1 cellular context compared by ENCODE assay signal in the genomic region with DNA sequence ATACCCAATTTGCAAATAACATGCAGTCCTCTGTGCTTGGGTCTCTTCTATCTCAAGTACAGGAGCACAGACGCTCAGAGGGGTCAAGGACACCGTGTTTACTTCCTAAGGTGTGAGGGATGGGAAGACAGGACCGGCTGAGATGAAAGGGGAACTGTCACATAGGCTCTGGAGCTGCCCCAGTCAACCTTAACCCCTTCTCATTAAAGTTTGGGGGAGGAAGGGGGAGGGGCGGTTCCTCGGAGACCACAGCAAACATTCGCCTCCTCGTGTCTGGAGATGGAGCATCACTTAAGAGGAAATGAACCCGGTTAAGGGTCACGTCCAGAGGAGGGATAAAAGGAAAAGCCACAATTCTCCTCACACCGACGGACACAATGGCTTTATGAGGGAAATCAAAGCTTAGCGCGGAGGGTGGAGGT.
TF ChIP-seq lines count a peak whose summit lies in the region.

No MANE protein-coding gene starts in this region.

TF ChIP-seq in HepG2, 621 proteins besides CTCF, POLR2A, EP300 and RAD21 (continued from another document and continues in another):
- TF ChIP-seq, protein P1, sequence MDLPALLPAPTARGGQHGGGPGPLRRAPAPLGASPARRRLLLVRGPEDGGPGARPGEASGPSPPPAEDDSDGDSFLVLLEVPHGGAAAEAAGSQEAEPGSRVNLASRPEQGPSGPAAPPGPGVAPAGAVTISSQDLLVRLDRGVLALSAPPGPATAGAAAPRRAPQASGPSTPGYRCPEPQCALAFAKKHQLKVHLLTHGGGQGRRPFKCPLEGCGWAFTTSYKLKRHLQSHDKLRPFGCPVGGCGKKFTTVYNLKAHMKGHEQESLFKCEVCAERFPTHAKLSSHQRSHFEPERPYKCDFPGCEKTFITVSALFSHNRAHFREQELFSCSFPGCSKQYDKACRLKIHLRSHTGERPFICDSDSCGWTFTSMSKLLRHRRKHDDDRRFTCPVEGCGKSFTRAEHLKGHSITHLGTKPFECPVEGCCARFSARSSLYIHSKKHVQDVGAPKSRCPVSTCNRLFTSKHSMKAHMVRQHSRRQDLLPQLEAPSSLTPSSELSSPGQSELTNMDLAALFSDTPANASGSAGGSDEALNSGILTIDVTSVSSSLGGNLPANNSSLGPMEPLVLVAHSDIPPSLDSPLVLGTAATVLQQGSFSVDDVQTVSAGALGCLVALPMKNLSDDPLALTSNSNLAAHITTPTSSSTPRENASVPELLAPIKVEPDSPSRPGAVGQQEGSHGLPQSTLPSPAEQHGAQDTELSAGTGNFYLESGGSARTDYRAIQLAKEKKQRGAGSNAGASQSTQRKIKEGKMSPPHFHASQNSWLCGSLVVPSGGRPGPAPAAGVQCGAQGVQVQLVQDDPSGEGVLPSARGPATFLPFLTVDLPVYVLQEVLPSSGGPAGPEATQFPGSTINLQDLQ (CRISPR knock-in tag; IDR thresholded peaks at IDR 0.05) = no peak
- TF ChIP-seq ZNF773 (CRISPR knock-in tag; IDR thresholded peaks at IDR 0.05; ENCODE audit: borderline replicate concordance) = no peak
- TF ChIP-seq, protein P2, sequence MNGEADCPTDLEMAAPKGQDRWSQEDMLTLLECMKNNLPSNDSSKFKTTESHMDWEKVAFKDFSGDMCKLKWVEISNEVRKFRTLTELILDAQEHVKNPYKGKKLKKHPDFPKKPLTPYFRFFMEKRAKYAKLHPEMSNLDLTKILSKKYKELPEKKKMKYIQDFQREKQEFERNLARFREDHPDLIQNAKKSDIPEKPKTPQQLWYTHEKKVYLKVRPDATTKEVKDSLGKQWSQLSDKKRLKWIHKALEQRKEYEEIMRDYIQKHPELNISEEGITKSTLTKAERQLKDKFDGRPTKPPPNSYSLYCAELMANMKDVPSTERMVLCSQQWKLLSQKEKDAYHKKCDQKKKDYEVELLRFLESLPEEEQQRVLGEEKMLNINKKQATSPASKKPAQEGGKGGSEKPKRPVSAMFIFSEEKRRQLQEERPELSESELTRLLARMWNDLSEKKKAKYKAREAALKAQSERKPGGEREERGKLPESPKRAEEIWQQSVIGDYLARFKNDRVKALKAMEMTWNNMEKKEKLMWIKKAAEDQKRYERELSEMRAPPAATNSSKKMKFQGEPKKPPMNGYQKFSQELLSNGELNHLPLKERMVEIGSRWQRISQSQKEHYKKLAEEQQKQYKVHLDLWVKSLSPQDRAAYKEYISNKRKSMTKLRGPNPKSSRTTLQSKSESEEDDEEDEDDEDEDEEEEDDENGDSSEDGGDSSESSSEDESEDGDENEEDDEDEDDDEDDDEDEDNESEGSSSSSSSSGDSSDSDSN (CRISPR knock-in tag; IDR thresholded peaks at IDR 0.05) = peak; percentile 48
- no peak for TF ChIP-seq ZSCAN29 (CRISPR knock-in tag; conservative IDR thresholded peaks at IDR 0.05)
- TF ChIP-seq, protein P3, sequence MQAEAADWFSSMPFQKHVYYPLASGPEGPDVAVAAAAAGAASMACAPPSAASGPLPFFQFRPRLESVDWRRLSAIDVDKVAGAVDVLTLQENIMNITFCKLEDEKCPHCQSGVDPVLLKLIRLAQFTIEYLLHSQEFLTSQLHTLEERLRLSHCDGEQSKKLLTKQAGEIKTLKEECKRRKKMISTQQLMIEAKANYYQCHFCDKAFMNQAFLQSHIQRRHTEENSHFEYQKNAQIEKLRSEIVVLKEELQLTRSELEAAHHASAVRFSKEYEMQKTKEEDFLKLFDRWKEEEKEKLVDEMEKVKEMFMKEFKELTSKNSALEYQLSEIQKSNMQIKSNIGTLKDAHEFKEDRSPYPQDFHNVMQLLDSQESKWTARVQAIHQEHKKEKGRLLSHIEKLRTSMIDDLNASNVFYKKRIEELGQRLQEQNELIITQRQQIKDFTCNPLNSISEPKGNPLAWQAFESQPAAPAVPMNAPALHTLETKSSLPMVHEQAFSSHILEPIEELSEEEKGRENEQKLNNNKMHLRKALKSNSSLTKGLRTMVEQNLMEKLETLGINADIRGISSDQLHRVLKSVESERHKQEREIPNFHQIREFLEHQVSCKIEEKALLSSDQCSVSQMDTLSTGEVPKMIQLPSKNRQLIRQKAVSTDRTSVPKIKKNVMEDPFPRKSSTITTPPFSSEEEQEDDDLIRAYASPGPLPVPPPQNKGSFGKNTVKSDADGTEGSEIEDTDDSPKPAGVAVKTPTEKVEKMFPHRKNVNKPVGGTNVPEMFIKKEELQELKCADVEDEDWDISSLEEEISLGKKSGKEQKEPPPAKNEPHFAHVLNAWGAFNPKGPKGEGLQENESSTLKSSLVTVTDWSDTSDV (CRISPR knock-in tag; IDR thresholded peaks at IDR 0.05) = no peak
- TF ChIP-seq ZFP41 (CRISPR knock-in tag; IDR thresholded peaks at IDR 0.05; ENCODE audit: borderline replicate concordance) = no peak
- no peak for TF ChIP-seq ZNF615 (CRISPR knock-in tag; IDR thresholded peaks at IDR 0.05; ENCODE audit: borderline replicate concordance)
- no peak for TF ChIP-seq RBAK (CRISPR knock-in tag; IDR thresholded peaks at IDR 0.05)
- 0 out of 2 replicates have a peak, but pooled peaks have one; percentile 12 for TF ChIP-seq ZNF510 (CRISPR knock-in tag; IDR thresholded peaks at IDR 0.05; ENCODE audit: low read depth)
- TF ChIP-seq ZNF766 (CRISPR knock-in tag; IDR thresholded peaks at IDR 0.05; ENCODE audit: borderline replicate concordance) = no peak
- TF ChIP-seq ATF7-NPFF (CRISPR knock-in tag; IDR thresholded peaks at IDR 0.05; ENCODE audit: low read depth) = no peak
- TF ChIP-seq AKAP8 (CRISPR knock-in tag; IDR thresholded peaks at IDR 0.05) = no peak
- TF ChIP-seq, protein P4, sequence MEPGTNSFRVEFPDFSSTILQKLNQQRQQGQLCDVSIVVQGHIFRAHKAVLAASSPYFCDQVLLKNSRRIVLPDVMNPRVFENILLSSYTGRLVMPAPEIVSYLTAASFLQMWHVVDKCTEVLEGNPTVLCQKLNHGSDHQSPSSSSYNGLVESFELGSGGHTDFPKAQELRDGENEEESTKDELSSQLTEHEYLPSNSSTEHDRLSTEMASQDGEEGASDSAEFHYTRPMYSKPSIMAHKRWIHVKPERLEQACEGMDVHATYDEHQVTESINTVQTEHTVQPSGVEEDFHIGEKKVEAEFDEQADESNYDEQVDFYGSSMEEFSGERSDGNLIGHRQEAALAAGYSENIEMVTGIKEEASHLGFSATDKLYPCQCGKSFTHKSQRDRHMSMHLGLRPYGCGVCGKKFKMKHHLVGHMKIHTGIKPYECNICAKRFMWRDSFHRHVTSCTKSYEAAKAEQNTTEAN (CRISPR knock-in tag; conservative IDR thresholded peaks at IDR 0.05) = no peak
- peak; percentile 63 for TF ChIP-seq CBX1 (IDR thresholded peaks at IDR 0.05; ENCODE audit: low read depth)
- TF ChIP-seq ZBTB7B (CRISPR knock-in tag; IDR thresholded peaks at IDR 0.05) = 0 out of 2 replicates have a peak, but pooled peaks have one; percentile 34
- no peak for TF ChIP-seq MTA1 (CRISPR knock-in tag; IDR thresholded peaks at IDR 0.05; ENCODE audit: borderline replicate concordance)
- TF ChIP-seq HES4 (CRISPR knock-in tag; IDR thresholded peaks at IDR 0.05; ENCODE audit: borderline replicate concordance) = no peak
- no peak for TF ChIP-seq CBX2 (IDR thresholded peaks at IDR 0.05; ENCODE audit: low read depth, low read length)
- TF ChIP-seq CBX2 (CRISPR knock-in tag; IDR thresholded peaks at IDR 0.05; ENCODE audit: low read depth) = no peak
- TF ChIP-seq TAF15 (IDR thresholded peaks at IDR 0.05; ENCODE audit: low read depth, low read length, poor library complexity, severe bottlenecking) = no peak
- TF ChIP-seq, protein P5, sequence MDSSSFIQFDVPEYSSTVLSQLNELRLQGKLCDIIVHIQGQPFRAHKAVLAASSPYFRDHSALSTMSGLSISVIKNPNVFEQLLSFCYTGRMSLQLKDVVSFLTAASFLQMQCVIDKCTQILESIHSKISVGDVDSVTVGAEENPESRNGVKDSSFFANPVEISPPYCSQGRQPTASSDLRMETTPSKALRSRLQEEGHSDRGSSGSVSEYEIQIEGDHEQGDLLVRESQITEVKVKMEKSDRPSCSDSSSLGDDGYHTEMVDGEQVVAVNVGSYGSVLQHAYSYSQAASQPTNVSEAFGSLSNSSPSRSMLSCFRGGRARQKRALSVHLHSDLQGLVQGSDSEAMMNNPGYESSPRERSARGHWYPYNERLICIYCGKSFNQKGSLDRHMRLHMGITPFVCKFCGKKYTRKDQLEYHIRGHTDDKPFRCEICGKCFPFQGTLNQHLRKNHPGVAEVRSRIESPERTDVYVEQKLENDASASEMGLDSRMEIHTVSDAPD (CRISPR knock-in tag; IDR thresholded peaks at IDR 0.05) = no peak
- TF ChIP-seq, protein P6, sequence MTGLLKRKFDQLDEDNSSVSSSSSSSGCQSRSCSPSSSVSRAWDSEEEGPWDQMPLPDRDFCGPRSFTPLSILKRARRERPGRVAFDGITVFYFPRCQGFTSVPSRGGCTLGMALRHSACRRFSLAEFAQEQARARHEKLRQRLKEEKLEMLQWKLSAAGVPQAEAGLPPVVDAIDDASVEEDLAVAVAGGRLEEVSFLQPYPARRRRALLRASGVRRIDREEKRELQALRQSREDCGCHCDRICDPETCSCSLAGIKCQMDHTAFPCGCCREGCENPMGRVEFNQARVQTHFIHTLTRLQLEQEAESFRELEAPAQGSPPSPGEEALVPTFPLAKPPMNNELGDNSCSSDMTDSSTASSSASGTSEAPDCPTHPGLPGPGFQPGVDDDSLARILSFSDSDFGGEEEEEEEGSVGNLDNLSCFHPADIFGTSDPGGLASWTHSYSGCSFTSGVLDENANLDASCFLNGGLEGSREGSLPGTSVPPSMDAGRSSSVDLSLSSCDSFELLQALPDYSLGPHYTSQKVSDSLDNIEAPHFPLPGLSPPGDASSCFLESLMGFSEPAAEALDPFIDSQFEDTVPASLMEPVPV (CRISPR knock-in tag; IDR thresholded peaks at IDR 0.05) = no peak
- TF ChIP-seq ZMYM4 (CRISPR knock-in tag; IDR thresholded peaks at IDR 0.05) = 0 out of 2 replicates have a peak, but pooled peaks have one; percentile 17
- TF ChIP-seq RAD51 (IDR thresholded peaks at IDR 0.05; ENCODE audit: borderline replicate concordance) = no peak
- TF ChIP-seq, protein P7, sequence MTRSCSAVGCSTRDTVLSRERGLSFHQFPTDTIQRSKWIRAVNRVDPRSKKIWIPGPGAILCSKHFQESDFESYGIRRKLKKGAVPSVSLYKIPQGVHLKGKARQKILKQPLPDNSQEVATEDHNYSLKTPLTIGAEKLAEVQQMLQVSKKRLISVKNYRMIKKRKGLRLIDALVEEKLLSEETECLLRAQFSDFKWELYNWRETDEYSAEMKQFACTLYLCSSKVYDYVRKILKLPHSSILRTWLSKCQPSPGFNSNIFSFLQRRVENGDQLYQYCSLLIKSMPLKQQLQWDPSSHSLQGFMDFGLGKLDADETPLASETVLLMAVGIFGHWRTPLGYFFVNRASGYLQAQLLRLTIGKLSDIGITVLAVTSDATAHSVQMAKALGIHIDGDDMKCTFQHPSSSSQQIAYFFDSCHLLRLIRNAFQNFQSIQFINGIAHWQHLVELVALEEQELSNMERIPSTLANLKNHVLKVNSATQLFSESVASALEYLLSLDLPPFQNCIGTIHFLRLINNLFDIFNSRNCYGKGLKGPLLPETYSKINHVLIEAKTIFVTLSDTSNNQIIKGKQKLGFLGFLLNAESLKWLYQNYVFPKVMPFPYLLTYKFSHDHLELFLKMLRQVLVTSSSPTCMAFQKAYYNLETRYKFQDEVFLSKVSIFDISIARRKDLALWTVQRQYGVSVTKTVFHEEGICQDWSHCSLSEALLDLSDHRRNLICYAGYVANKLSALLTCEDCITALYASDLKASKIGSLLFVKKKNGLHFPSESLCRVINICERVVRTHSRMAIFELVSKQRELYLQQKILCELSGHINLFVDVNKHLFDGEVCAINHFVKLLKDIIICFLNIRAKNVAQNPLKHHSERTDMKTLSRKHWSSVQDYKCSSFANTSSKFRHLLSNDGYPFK (CRISPR knock-in tag; IDR thresholded peaks at IDR 0.05; ENCODE audit: borderline replicate concordance) = no peak
- no peak for TF ChIP-seq ZNF24 (IDR thresholded peaks at IDR 0.05)
- TF ChIP-seq, protein P8, sequence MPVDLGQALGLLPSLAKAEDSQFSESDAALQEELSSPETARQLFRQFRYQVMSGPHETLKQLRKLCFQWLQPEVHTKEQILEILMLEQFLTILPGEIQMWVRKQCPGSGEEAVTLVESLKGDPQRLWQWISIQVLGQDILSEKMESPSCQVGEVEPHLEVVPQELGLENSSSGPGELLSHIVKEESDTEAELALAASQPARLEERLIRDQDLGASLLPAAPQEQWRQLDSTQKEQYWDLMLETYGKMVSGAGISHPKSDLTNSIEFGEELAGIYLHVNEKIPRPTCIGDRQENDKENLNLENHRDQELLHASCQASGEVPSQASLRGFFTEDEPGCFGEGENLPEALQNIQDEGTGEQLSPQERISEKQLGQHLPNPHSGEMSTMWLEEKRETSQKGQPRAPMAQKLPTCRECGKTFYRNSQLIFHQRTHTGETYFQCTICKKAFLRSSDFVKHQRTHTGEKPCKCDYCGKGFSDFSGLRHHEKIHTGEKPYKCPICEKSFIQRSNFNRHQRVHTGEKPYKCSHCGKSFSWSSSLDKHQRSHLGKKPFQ (CRISPR knock-in tag; IDR thresholded peaks at IDR 0.05; ENCODE audit: insufficient replicate concordance) = no peak
- no peak for TF ChIP-seq TP53 (CRISPR knock-in tag; conservative IDR thresholded peaks at IDR 0.05)
- peak; percentile 76; the same call in 1 of the 2 replicates for TF ChIP-seq NR1H2 (CRISPR knock-in tag; IDR thresholded peaks at IDR 0.05; ENCODE audit: borderline replicate concordance, low read depth)
- TF ChIP-seq, protein P9, sequence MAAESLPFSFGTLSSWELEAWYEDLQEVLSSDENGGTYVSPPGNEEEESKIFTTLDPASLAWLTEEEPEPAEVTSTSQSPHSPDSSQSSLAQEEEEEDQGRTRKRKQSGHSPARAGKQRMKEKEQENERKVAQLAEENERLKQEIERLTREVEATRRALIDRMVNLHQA (CRISPR knock-in tag; IDR thresholded peaks at IDR 0.05) = no peak
- no peak for TF ChIP-seq TBP (CRISPR knock-in tag; IDR thresholded peaks at IDR 0.05)
- no peak for TF ChIP-seq ZNF460 (CRISPR knock-in tag; IDR thresholded peaks at IDR 0.05; ENCODE audit: borderline replicate concordance)
- no peak for TF ChIP-seq YY1 (IDR thresholded peaks at IDR 0.05; ENCODE audit: insufficient read depth, insufficient replicate concordance, low read depth, low read length)
- no peak for TF ChIP-seq ZNF274 (CRISPR knock-in tag; IDR thresholded peaks at IDR 0.05)
- TF ChIP-seq JARID2 (CRISPR knock-in tag; IDR thresholded peaks at IDR 0.05; ENCODE audit: insufficient replicate concordance) = no peak
- TF ChIP-seq NR2C2 (CRISPR knock-in tag; IDR thresholded peaks at IDR 0.05; ENCODE audit: borderline replicate concordance) = peak; percentile 76; the same call in 1 of the 2 replicates
- TF ChIP-seq, protein P10, sequence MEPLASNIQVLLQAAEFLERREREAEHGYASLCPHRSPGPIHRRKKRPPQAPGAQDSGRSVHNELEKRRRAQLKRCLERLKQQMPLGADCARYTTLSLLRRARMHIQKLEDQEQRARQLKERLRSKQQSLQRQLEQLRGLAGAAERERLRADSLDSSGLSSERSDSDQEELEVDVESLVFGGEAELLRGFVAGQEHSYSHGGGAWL (CRISPR knock-in tag; IDR thresholded peaks at IDR 0.05) = no peak
- peak; percentile 45; the same call in 1 of the 2 replicates for TF ChIP-seq ZSCAN25 (CRISPR knock-in tag; IDR thresholded peaks at IDR 0.05)
- no peak for TF ChIP-seq SIX4 (CRISPR knock-in tag; IDR thresholded peaks at IDR 0.05)
- TF ChIP-seq ZNF343 (CRISPR knock-in tag; IDR thresholded peaks at IDR 0.05) = 0 out of 2 replicates have a peak, but pooled peaks have one; percentile 25
- TF ChIP-seq, protein P11, sequence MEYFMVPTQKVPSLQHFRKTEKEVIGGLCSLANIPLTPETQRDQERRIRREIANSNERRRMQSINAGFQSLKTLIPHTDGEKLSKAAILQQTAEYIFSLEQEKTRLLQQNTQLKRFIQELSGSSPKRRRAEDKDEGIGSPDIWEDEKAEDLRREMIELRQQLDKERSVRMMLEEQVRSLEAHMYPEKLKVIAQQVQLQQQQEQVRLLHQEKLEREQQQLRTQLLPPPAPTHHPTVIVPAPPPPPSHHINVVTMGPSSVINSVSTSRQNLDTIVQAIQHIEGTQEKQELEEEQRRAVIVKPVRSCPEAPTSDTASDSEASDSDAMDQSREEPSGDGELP (IDR thresholded peaks at IDR 0.05; ENCODE audit: borderline replicate concordance, low read depth) = no peak
